Comparison of ENCODE assay signal across 13 cellular contexts in the genomic region with DNA sequence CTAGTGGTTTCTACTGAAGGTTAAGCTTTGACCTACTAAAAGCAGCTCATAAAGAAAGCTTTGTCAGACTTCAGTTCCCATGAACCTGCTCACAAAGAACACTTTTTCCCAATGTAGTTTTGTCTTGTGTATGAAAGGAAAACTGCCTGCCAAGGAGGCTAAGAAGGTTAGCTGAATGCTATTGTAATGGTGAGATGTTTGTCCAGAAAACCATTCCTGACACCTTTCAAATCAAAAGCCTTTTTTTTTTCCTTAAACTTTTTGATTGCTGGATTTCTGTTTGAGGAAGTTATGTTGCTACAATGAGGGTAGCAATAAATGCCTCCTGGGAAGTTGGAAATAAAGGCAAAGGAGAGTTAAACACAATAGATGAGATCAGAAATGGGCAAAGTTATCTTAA. TPM values are rescaled to one million over a fixed set of nuclear protein-coding genes. Genes with fewer than 3 reads are reported as not detected.
DNase-seq lines count a peak whose midpoint lies in the region; ATAC-seq, FAIRE-seq and TF ChIP-seq lines count a peak whose summit lies in the region.
"Had no signal": no experiment of that assay in that cellular context is flagged by ENCODE, and none has a peak within 500 bp of the region (broad histone marks: within the 10 kb centered on the region; RNA-seq: fewer than 3 reads in every experiment).

No MANE protein-coding gene starts in this region.

- no peaks in the 10 kb centered on the region for H3K9me3 ChIP-seq in hepatocyte (ENCODE audit: low read depth)
- H3K9me3 ChIP-seq: tibial nerve had no signal

- H3K4me2 ChIP-seq in hepatocyte, result no peak overlapping the region

- H3K36me3 Mint-ChIP-seq in brain, result peaks cover 75% of the 10 kb centered on the region
- no peaks in the 10 kb centered on the region for H3K36me3 Mint-ChIP-seq in effector memory CD8-positive, alpha-beta T cell (ENCODE audit: insufficient read depth)

- H3K4me3 Mint-ChIP-seq in brain, result peak overlapping the region in 2 of 5 experiments; percentile 9 to 30
- no peak overlapping the region for H3K4me3 Mint-ChIP-seq in effector memory CD8-positive, alpha-beta T cell
- H3K4me3 Mint-ChIP-seq: nephron had no signal

- no peaks in the 10 kb centered on the region for H3K9me2 ChIP-seq in hepatocyte (replicated peaks; ENCODE audit: insufficient read depth)

- peak; percentile 50 for FAIRE-seq in H54 (lab: Jason Lieb, UNC)

- no peaks in the 10 kb centered on the region for H3K27me3 ChIP-seq in hepatocyte
- H3K27me3 ChIP-seq: cardiac muscle cell, tibial nerve had no signal

- H3K27ac Mint-ChIP-seq in brain, result peak overlapping the region; percentile 59 to 94 (median 79)
- peak overlapping the region in 1 of 2 donors; percentile 14 for H3K27ac Mint-ChIP-seq in effector memory CD8-positive, alpha-beta T cell
- H3K27ac Mint-ChIP-seq: nephron had no signal

- H3K4me1 Mint-ChIP-seq in brain, result peaks cover 27% of the 10 kb centered on the region
- H3K4me1 Mint-ChIP-seq in effector memory CD8-positive, alpha-beta T cell (ENCODE audit: low read depth in 2 of 2), result no peaks in the 10 kb centered on the region
- H3K4me1 Mint-ChIP-seq: nephron had no signal

- H4K20me1 ChIP-seq in hepatocyte (ENCODE audit: insufficient read depth, poor library complexity, severe bottlenecking), result no peaks in the 10 kb centered on the region

- H2AFZ ChIP-seq in hepatocyte, result no peak overlapping the region

- no peak overlapping the region for H3K4me3 ChIP-seq in hepatocyte
- H3K4me3 ChIP-seq in retinal pigment epithelial cell (ENCODE audit: low read length), result no peak overlapping the region
- H3K4me3 ChIP-seq: cardiac muscle cell, tibial nerve had no signal

- TF ChIP-seq POLR2A in H54 (IDR thresholded peaks at IDR 0.05; ENCODE audit: low read depth, low read length), result no peak

- no peaks in the 10 kb centered on the region for H3K27me3 Mint-ChIP-seq in brain
- H3K27me3 Mint-ChIP-seq in effector memory CD8-positive, alpha-beta T cell, result no peaks in the 10 kb centered on the region

- H3K36me3 ChIP-seq in hepatocyte (replicated peaks; ENCODE audit: insufficient read depth, low read depth), result no peaks in the 10 kb centered on the region
- H3K36me3 ChIP-seq: cardiac muscle cell had no signal

- peak overlapping the region; percentile 69 for H3K27ac ChIP-seq in hepatocyte
- H3K27ac ChIP-seq: cardiac muscle cell had no signal

- no peak for TF ChIP-seq CTCF in brain (conservative IDR thresholded peaks at IDR 0.05)
- TF ChIP-seq CTCF in hepatocyte (IDR thresholded peaks at IDR 0.05; ENCODE audit: poor library complexity), result no peak
- TF ChIP-seq CTCF in retinal pigment epithelial cell (conservative IDR thresholded peaks at IDR 0.05; ENCODE audit: low read depth, low read length), result no peak

- peaks cover 0 to 6% (median 3%) of the 10 kb centered on the region in 5 experiments for H3K9me3 Mint-ChIP-seq in brain
- H3K9me3 Mint-ChIP-seq in effector memory CD8-positive, alpha-beta T cell, result no peaks in the 10 kb centered on the region
- H3K9me3 Mint-ChIP-seq: nephron had no signal

- no peak for ATAC-seq in effector memory CD8-positive, alpha-beta T cell (replicated peaks)

- H3K79me2 ChIP-seq in hepatocyte, result peaks cover 2% of the 10 kb centered on the region

- H3K4me1 ChIP-seq in hepatocyte (ENCODE audit: insufficient read depth), result no peaks in the 10 kb centered on the region

- DNase-seq in H54 (ENCODE audit: insufficient read length, low spot score), result no peak
- no peak for DNase-seq in hepatocyte (ENCODE audit: low spot score)
- DNase-seq in retinal pigment epithelial cell (ENCODE audit: low read depth), result peak; percentile 61
- DNase-seq in activated CD4-positive, alpha-beta T cell treated with anti-CD3 and anti-CD28 coated beads for 48 hours, result no peak
- DNase-seq in NCI-H2107 (lab: John Stamatoyannopoulos, UW), result no peak
- no peak for DNase-seq in effector memory CD8-positive, alpha-beta T cell
- DNase-seq in NCI-H2227 (lab: John Stamatoyannopoulos, UW; ENCODE audit: unreplicated experiment), result no peak
- DNase-seq: activated gamma-delta T cell treated with Interleukin-2 at 50 U/mL for 16 hours, SIG-M5 had no signal

RNA-seq across cellular contexts. Expression of a gene that starts 27.3 kb away (rescaled TPM):
- 14.8 TPM for polyA plus RNA-seq in brain (ENCODE audit: insufficient read depth, low read depth, low replicate concordance)
- total RNA-seq in hepatocyte, result 12.4 and 20.1 TPM in 2 replicates
- polyA plus RNA-seq in hepatocyte, result 7.3 and 9.5 TPM in 2 replicates

RNA-seq across cellular contexts. Expression of a gene that starts 27.4 kb away (rescaled TPM):
- 41.0 TPM for polyA plus RNA-seq in brain (ENCODE audit: insufficient read depth, low read depth, low replicate concordance)
- 30.5 and 40.2 TPM in 2 replicates for total RNA-seq in hepatocyte
- 22.9 and 33.8 TPM in 2 replicates for polyA plus RNA-seq in hepatocyte
